1 cellular context compared by ENCODE assay signal in the genomic region with DNA sequence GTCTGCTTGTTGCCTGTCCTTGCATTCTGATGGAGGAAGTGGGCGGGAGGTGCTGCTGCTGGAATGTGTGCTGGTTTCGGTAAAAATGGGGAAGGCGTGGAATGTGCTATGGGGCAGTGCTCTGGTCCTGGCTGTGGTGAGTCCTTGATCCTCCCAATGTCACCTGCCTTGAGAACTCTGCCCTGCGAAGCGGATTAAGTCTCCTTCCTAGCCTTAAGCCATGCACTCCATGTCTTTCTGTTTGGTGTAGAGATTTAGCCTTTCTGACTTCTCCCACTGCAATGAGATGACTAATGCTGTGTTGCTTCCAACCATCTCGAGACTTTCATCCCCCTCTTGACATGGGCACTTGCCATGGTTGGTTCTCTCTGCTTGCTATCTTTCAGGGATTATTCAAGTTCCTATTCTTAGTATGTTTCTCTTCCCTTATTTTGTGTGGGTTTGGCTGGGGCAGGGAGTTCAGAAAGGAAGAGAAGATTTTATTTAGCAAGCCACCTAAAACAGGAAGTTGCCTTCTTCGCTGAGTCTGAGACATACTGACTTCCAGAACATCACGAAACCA.
TF ChIP-seq lines count a peak whose summit lies in the region.

No MANE protein-coding gene starts in this region.

TF ChIP-seq in HepG2, 621 proteins besides CTCF, POLR2A, EP300 and RAD21:
- TF ChIP-seq, protein P1, sequence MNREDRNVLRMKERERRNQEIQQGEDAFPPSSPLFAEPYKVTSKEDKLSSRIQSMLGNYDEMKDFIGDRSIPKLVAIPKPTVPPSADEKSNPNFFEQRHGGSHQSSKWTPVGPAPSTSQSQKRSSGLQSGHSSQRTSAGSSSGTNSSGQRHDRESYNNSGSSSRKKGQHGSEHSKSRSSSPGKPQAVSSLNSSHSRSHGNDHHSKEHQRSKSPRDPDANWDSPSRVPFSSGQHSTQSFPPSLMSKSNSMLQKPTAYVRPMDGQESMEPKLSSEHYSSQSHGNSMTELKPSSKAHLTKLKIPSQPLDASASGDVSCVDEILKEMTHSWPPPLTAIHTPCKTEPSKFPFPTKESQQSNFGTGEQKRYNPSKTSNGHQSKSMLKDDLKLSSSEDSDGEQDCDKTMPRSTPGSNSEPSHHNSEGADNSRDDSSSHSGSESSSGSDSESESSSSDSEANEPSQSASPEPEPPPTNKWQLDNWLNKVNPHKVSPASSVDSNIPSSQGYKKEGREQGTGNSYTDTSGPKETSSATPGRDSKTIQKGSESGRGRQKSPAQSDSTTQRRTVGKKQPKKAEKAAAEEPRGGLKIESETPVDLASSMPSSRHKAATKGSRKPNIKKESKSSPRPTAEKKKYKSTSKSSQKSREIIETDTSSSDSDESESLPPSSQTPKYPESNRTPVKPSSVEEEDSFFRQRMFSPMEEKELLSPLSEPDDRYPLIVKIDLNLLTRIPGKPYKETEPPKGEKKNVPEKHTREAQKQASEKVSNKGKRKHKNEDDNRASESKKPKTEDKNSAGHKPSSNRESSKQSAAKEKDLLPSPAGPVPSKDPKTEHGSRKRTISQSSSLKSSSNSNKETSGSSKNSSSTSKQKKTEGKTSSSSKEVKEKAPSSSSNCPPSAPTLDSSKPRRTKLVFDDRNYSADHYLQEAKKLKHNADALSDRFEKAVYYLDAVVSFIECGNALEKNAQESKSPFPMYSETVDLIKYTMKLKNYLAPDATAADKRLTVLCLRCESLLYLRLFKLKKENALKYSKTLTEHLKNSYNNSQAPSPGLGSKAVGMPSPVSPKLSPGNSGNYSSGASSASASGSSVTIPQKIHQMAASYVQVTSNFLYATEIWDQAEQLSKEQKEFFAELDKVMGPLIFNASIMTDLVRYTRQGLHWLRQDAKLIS (CRISPR knock-in tag; IDR thresholded peaks at IDR 0.05) = no peak
- no peak for TF ChIP-seq ZNF232 (CRISPR knock-in tag; IDR thresholded peaks at IDR 0.05; ENCODE audit: borderline replicate concordance)
- TF ChIP-seq NCOA2 (CRISPR knock-in tag; IDR thresholded peaks at IDR 0.05) = no peak
- TF ChIP-seq NFATC3 (CRISPR knock-in tag; IDR thresholded peaks at IDR 0.05) = no peak
- TF ChIP-seq MED13 (CRISPR knock-in tag; IDR thresholded peaks at IDR 0.05) = no peak
- no peak for TF ChIP-seq RBM39 (IDR thresholded peaks at IDR 0.05; ENCODE audit: low read depth, low read length, poor library complexity, severe bottlenecking)
